24 cellular contexts compared by ENCODE assay signal in the genomic region with DNA sequence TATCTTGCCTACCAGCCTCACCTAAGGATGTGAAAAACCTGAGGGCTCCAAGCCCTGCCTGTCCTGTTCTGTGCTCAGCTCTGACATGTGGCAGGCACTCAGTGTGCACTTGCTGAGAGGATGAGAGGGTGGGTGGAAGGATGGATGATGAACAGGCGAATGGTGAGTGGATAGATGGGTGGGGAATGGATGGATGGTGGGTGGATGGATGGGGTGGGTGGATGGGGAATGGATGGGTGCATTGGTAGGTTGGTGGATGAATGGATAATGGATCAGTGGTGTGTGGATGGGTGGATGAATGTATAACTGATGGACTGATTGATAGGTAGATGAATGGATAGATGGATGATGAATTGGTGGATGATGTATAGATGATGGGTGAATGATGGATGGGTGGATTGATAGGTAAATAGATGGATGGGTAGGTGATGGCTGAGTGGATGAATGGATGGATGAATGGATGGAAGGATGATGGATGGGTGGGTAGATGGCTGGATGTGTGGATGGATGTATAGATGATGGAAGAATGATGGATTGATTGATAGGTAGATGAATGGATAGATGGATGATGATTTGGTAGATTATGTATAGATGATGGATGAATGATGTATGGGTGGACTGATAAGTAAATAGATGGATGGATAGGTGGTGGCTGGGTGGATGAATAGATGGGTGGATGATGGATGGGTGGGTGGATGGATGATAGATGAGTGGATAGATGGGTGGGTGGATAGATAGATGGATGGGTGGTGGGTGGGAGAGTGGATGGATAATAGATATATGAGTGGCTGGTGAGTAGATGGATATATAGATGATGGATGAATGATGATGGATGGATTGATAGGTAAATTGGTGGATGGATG.
DNase-seq lines count a peak whose midpoint lies in the region; ATAC-seq, FAIRE-seq and TF ChIP-seq lines count a peak whose summit lies in the region.
"Had no signal": no experiment of that assay in that cellular context is flagged by ENCODE, and none has a peak within 500 bp of the region (broad histone marks: within the 10 kb centered on the region; RNA-seq: fewer than 3 reads in every experiment).

No MANE protein-coding gene starts in this region.

- no peak for TF ChIP-seq RAD21 in IMR-90 (IDR thresholded peaks at IDR 0.05; ENCODE audit: low read length)

- H3K9me1 ChIP-seq in IMR-90 (ENCODE audit: insufficient read depth, low read length), result no peaks in the 10 kb centered on the region

- no peak overlapping the region for H3K23ac ChIP-seq in IMR-90 (ENCODE audit: low read depth, low read length)
- no peak overlapping the region for H3K23ac ChIP-seq in trophoblast cell (ENCODE audit: low read length)

- no peak overlapping the region for H3K4me3 ChIP-seq in IMR-90 (ENCODE audit: insufficient read depth, low read depth, low read length)
- H3K4me3 ChIP-seq in trophoblast cell (ENCODE audit: low read depth, low read length), result peak overlapping the region; percentile 46
- H3K4me3 ChIP-seq: BLaER1 had no signal

- POLR2A ChIA-PET in IMR-90 (lab: Charles Lee; ENCODE audit: unreplicated experiment), result no interaction called here

- BruUV-seq in IMR-90 (replicated peaks; lab: Mats Ljungman, UMichigan), result no TSS peak

- no peak overlapping the region for H2BK12ac ChIP-seq in trophoblast cell (ENCODE audit: low read length)

- H3K36me3 Mint-ChIP-seq in effector memory CD8-positive, alpha-beta T cell (ENCODE audit: insufficient read depth), result no peaks in the 10 kb centered on the region
- H3K36me3 Mint-ChIP-seq: CD4-positive, CD25-positive, alpha-beta regulatory T cell; CD8-positive, alpha-beta T cell had no signal

- no peak overlapping the region for H3K56ac ChIP-seq in IMR-90 (ENCODE audit: extremely low read depth, insufficient read depth, low read length)

- FAIRE-seq in urothelium cell line (lab: Jason Lieb, UNC), result no peak
- FAIRE-seq: A204.1, GM12892 had no signal

- dilution Hi-C loops in IMR-90 (cut with HindIII; ENCODE audit: low sequenced_read_pairs, unreplicated experiment), result no loop called here

- H3K14ac ChIP-seq in IMR-90 (replicated peaks; ENCODE audit: low read depth, low read length), result no peak overlapping the region
- no peak overlapping the region for H3K14ac ChIP-seq in trophoblast cell (ENCODE audit: low read length)

- H3K27me3 ChIP-seq in IMR-90 (ENCODE audit: control insufficient read depth, insufficient read depth, low read length) (peaks cover 14% of the 10 kb centered on the region), trophoblast cell (ENCODE audit: insufficient read depth, low read length) (no peaks in the 10 kb centered on the region)
- H3K27me3 ChIP-seq: BLaER1 had no signal

- TF ChIP-seq CTCF in IMR-90 (conservative IDR thresholded peaks at IDR 0.05; ENCODE audit: low read depth, low read length), result no peak

- H2AK9ac ChIP-seq in IMR-90 (replicated peaks; ENCODE audit: low read depth, low read length, poor library complexity), result no peak overlapping the region

- H3K27ac Mint-ChIP-seq in effector memory CD8-positive, alpha-beta T cell, result no peak overlapping the region
- H3K27ac Mint-ChIP-seq: B cell; CD4-positive, CD25-positive, alpha-beta regulatory T cell; CD8-positive, alpha-beta T cell; HFFc6 had no signal

- no peaks in the 10 kb centered on the region for H3K79me2 ChIP-seq in trophoblast cell (ENCODE audit: control insufficient read depth, insufficient read depth, low read length, poor library complexity)

- H3K4me1 Mint-ChIP-seq in effector memory CD8-positive, alpha-beta T cell (ENCODE audit: low read depth in 2 of 2), result no peaks in the 10 kb centered on the region
- H3K4me1 Mint-ChIP-seq: B cell; CD4-positive, CD25-positive, alpha-beta regulatory T cell had no signal

- intact Hi-C loops in IMR-90 (cut with micrococcal nuclease), result no loop called here

- ATAC-seq in IMR-90 (ENCODE audit: low read depth) (no peak), left lobe of liver (no peak)
- ATAC-seq in effector memory CD8-positive, alpha-beta T cell (replicated peaks), result no peak
- ATAC-seq: CD8-positive, alpha-beta T cell had no signal

- TF ChIP-seq POLR2A in IMR-90 (IDR thresholded peaks at IDR 0.05; ENCODE audit: low read depth, low read length), result no peak

- H3K4me1 ChIP-seq in IMR-90 (ENCODE audit: control insufficient read depth, insufficient read depth, low read length) (no peaks in the 10 kb centered on the region), trophoblast cell (ENCODE audit: control insufficient read depth in 1 of 2, insufficient read depth in 2 of 2, low read length in 2 of 2) (no peaks in the 10 kb centered on the region)
- H3K4me1 ChIP-seq: BLaER1, Caco-2 had no signal

- H3K79me1 ChIP-seq in IMR-90 (ENCODE audit: low read depth in 1 of 2, low read length in 2 of 2) (no peaks in the 10 kb centered on the region), trophoblast cell (ENCODE audit: low read length) (no peaks in the 10 kb centered on the region)

- H3K27ac ChIP-seq in IMR-90 (ENCODE audit: insufficient read depth, low read length) (no peak overlapping the region), trophoblast cell (ENCODE audit: low read depth, low read length) (no peak overlapping the region)
- H3K27ac ChIP-seq: 22Rv1, BLaER1, C4-2B had no signal

- no peak overlapping the region for H2BK120ac ChIP-seq in IMR-90 (ENCODE audit: low read depth, low read length)
- H2BK120ac ChIP-seq in trophoblast cell (ENCODE audit: insufficient read depth, low read length, poor library complexity), result no peak overlapping the region

- in situ Hi-C loops in IMR-90 (cut with MboI; ENCODE audit: low sequenced_read_pairs), result no loop called here

- no peak overlapping the region for H4K12ac ChIP-seq in trophoblast cell (ENCODE audit: low read depth, low read length)

- WGBS in IMR-90 (ENCODE audit: extremely low coverage in 2 of 2, insufficient read length in 1 of 2), 2 experiments, result 38% methylated on average over 1 of the region's 1 CpG; no CpG with 5 or more reads in 1 of the 2 experiments
- 100% methylated on average over 1 of the region's 1 CpG for WGBS in trophoblast cell (ENCODE audit: extremely low coverage, insufficient coverage, insufficient read length)

- no peaks in the 10 kb centered on the region for H4K20me1 ChIP-seq in IMR-90 (ENCODE audit: insufficient read depth, low read length)
- H4K20me1 ChIP-seq: BLaER1 had no signal

- H4K91ac ChIP-seq in IMR-90 (ENCODE audit: insufficient read depth, low read depth, low read length) (no peak overlapping the region), trophoblast cell (ENCODE audit: low read depth, low read length) (no peak overlapping the region)

- H3K36me3 ChIP-seq in IMR-90 (ENCODE audit: control insufficient read depth, insufficient read depth, low read length) (no peaks in the 10 kb centered on the region), trophoblast cell (ENCODE audit: control insufficient read depth in 1 of 2, insufficient read depth in 2 of 2, low read length in 2 of 2) (no peaks in the 10 kb centered on the region)
- H3K36me3 ChIP-seq: BLaER1 had no signal

- peak; percentile 0 for DNase-seq in GDM1 (lab: John Stamatoyannopoulos, UW)
- DNase-seq in IMR-90, result no peak
- DNase-seq in left lobe of liver (ENCODE audit: low spot score), result peak; percentile 21
- DNase-seq in trophoblast cell, result no peak
- no peak for DNase-seq in NCI-H510A (lab: John Stamatoyannopoulos, UW)
- DNase-seq in kidney glomerular epithelial cell (lab: John Stamatoyannopoulos, UW), result no peak
- DNase-seq in effector memory CD8-positive, alpha-beta T cell, result no peak
- DNase-seq in urothelium cell line (ENCODE audit: low spot score), result no peak
- DNase-seq: Caco-2; CD4-positive, CD25-positive, alpha-beta regulatory T cell; DMS 273 treated with DMSO at 0.1 percent for 48 hours; DMS53; DMS79 treated with DMSO at 0.1 percent for 48 hours; GOT3; H7; HCEC 1CT; HFFc6 had no signal

- H2BK20ac ChIP-seq in IMR-90 (ENCODE audit: low read depth, low read length), result no peak overlapping the region

- H3K9ac ChIP-seq in IMR-90 (ENCODE audit: low read depth, low read length), result no peak overlapping the region
- H3K9ac ChIP-seq in trophoblast cell (ENCODE audit: low read length), result no peak overlapping the region
- H3K9ac ChIP-seq: BLaER1 had no signal

- no peak overlapping the region for H3K4ac ChIP-seq in IMR-90 (ENCODE audit: low read depth, low read length)
- no peak overlapping the region for H3K4ac ChIP-seq in trophoblast cell (ENCODE audit: low read depth, low read length)

- no peak overlapping the region for H4K5ac ChIP-seq in IMR-90 (ENCODE audit: low read depth, low read length)

- no peak overlapping the region for H3K4me2 ChIP-seq in IMR-90 (ENCODE audit: low read depth, low read length)
- no peak overlapping the region for H3K4me2 ChIP-seq in trophoblast cell (ENCODE audit: low read length)
- H3K4me2 ChIP-seq: BLaER1 had no signal

- no peaks in the 10 kb centered on the region for H3K9me3 ChIP-seq in IMR-90 (ENCODE audit: control insufficient read depth, insufficient read depth, low read length)
- peaks cover 26% of the 10 kb centered on the region for H3K9me3 ChIP-seq in trophoblast cell (ENCODE audit: insufficient read depth, low read depth, low read length)
- H3K9me3 ChIP-seq: Caco-2 had no signal

- CTCF ChIA-PET in IMR-90 (lab: Yijun Ruan, JAX), result no interaction called here

- H2AK5ac ChIP-seq in IMR-90 (ENCODE audit: low read depth, low read length), result no peak overlapping the region
- H2AK5ac ChIP-seq in trophoblast cell (ENCODE audit: low read length), result no peak overlapping the region

- H2AFZ ChIP-seq in IMR-90 (replicated peaks; ENCODE audit: low read length, poor library complexity), result no peak overlapping the region
- no peak overlapping the region for H2AFZ ChIP-seq in trophoblast cell (ENCODE audit: insufficient read depth, low read length, poor library complexity)

- H4K8ac ChIP-seq in IMR-90 (ENCODE audit: low read depth in 2 of 2, low read length in 2 of 2) (no peak overlapping the region), trophoblast cell (ENCODE audit: low read depth, low read length) (no peak overlapping the region)

- peaks cover 0 to 3% of the 10 kb centered on the region in 2 donors for H3K9me3 Mint-ChIP-seq in effector memory CD8-positive, alpha-beta T cell

- H2BK15ac ChIP-seq in IMR-90 (ENCODE audit: low read depth, low read length), result no peak overlapping the region

- peaks cover 11 to 15% of the 10 kb centered on the region in 2 donors for H3K27me3 Mint-ChIP-seq in effector memory CD8-positive, alpha-beta T cell

- H3K4me3 Mint-ChIP-seq in effector memory CD8-positive, alpha-beta T cell, result no peak overlapping the region
- H3K4me3 Mint-ChIP-seq: B cell; CD8-positive, alpha-beta T cell; HFFc6 had no signal

- H2BK5ac ChIP-seq in IMR-90 (ENCODE audit: low read depth, low read length, poor library complexity, severe bottlenecking) (peak overlapping the region; percentile 26), trophoblast cell (ENCODE audit: low read depth, low read length, poor library complexity) (no peak overlapping the region)

- no peak overlapping the region for H3K18ac ChIP-seq in IMR-90 (ENCODE audit: low read depth, low read length)
- H3K18ac ChIP-seq in trophoblast cell (ENCODE audit: low read length), result no peak overlapping the region

Comparison
In these comparisons a context has a peak if more than half of its experiments do, and no peak if none do; other contexts are left out.
1. DNase-seq: peak in GDM1 (single experiment) and left lobe of liver (single experiment); none in IMR-90 (single experiment), trophoblast cell (0 of 2), NCI-H510A (single experiment), kidney glomerular epithelial cell (single experiment), effector memory CD8-positive, alpha-beta T cell (0 of 3) and urothelium cell line (single experiment).